Comparison of ENCODE assay signal across 13 cellular contexts in genomic region chr7:17134786-17135185, GRCh38.
A peak's percentile ranks its signal among the peaks of the same experiment; 100 is the strongest.
DNase-seq lines count a peak whose midpoint lies in the region; ATAC-seq and TF ChIP-seq lines count a peak whose summit lies in the region.
"Had no signal": no experiment of that assay in that cellular context is flagged by ENCODE, and none has a peak within 500 bp of the region (broad histone marks: within the 10 kb centered on the region; RNA-seq: fewer than 3 reads in every experiment).

No MANE protein-coding gene starts in this region.

- no peaks in the 10 kb centered on the region for H3K36me3 ChIP-seq in heart right ventricle

- no peaks in the 10 kb centered on the region for H3K9me3 ChIP-seq in heart right ventricle

- peaks cover 0 to 13% (median 0%) of the 10 kb centered on the region in 9 donors for H3K4me1 ChIP-seq in heart right ventricle

- intact Hi-C loops in activated CD4-positive, alpha-beta T cell treated with anti-CD3 and anti-CD28 coated beads for 36 hours (cut with DNase I, micrococcal nuclease), result loop anchor here in 1 of 2 experiments (5.0 kb wide), 3 partner anchors 33 to 132 kb away; no protein-coding TSS in a partner anchor
- intact Hi-C loops in activated CD8-positive, alpha-beta T cell treated with anti-CD3 and anti-CD28 coated beads for 36 hours (cut with micrococcal nuclease), result no loop called here
- intact Hi-C loops in heart right ventricle (cut with DNase I), result no loop called here

- peak; percentile 53 for ATAC-seq in activated CD4-positive, alpha-beta T cell treated with anti-CD3 and anti-CD28 coated beads for 36 hours
- ATAC-seq in HG03039 (IDR thresholded peaks at IDR 0.05; ENCODE audit: unreplicated experiment) (peak; percentile 90), heart right ventricle (no peak)
- peak; percentile 34 for ATAC-seq in activated CD8-positive, alpha-beta T cell treated with anti-CD3 and anti-CD28 coated beads for 36 hours

- H3K4me1 Mint-ChIP-seq in activated CD4-positive, alpha-beta T cell treated with anti-CD3 and anti-CD28 coated beads for 36 hours, result peaks cover 55% of the 10 kb centered on the region
- H3K4me1 Mint-ChIP-seq in activated CD8-positive, alpha-beta T cell treated with anti-CD3 and anti-CD28 coated beads for 36 hours (ENCODE audit: low read depth), result peaks cover 61% of the 10 kb centered on the region

- H3K27ac Mint-ChIP-seq in activated CD4-positive, alpha-beta T cell treated with anti-CD3 and anti-CD28 coated beads for 36 hours, result peak overlapping the region; percentile 74
- H3K27ac Mint-ChIP-seq in activated CD8-positive, alpha-beta T cell treated with anti-CD3 and anti-CD28 coated beads for 36 hours, result peak overlapping the region; percentile 51
- H3K27ac Mint-ChIP-seq: dendritic cell treated with granulocyte-macrophage colony-stimulating factor and Interleukin-4, amounts not matched to agents 40 ng/mL and 50 ng/mL, for 4 days had no signal

- peaks cover 7% of the 10 kb centered on the region for H3K9me3 Mint-ChIP-seq in activated CD4-positive, alpha-beta T cell treated with anti-CD3 and anti-CD28 coated beads for 36 hours (ENCODE audit: low read depth)
- no peaks in the 10 kb centered on the region for H3K9me3 Mint-ChIP-seq in activated CD8-positive, alpha-beta T cell treated with anti-CD3 and anti-CD28 coated beads for 36 hours
- H3K9me3 Mint-ChIP-seq: dendritic cell treated with granulocyte-macrophage colony-stimulating factor and Interleukin-4, amounts not matched to agents 40 ng/mL and 50 ng/mL, for 4 days had no signal

- H3K4me3 Mint-ChIP-seq in activated CD4-positive, alpha-beta T cell treated with anti-CD3 and anti-CD28 coated beads for 36 hours, result no peak overlapping the region
- no peak overlapping the region for H3K4me3 Mint-ChIP-seq in activated CD8-positive, alpha-beta T cell treated with anti-CD3 and anti-CD28 coated beads for 36 hours
- H3K4me3 Mint-ChIP-seq: dendritic cell treated with granulocyte-macrophage colony-stimulating factor and Interleukin-4, amounts not matched to agents 40 ng/mL and 50 ng/mL, for 4 days had no signal

- DNase-seq in activated CD4-positive, alpha-beta T cell treated with anti-CD3 and anti-CD28 coated beads for 36 hours, result peak; percentile 41
- DNase-seq in activated CD4-positive, alpha-beta T cell treated with anti-CD3 and anti-CD28 coated beads, Interleukin-2, amount 50 U/mL, for 4 hours, result no peak
- DNase-seq in GM20000 (ENCODE audit: low spot score), result peak; percentile 17
- DNase-seq in activated CD8-positive, alpha-beta T cell treated with anti-CD3 and anti-CD28 coated beads for 36 hours, result peak; percentile 31
- no peak for DNase-seq in GOT3 (lab: John Stamatoyannopoulos, UW)
- no peak for DNase-seq in heart right ventricle
- no peak for DNase-seq in T1000 (lab: John Stamatoyannopoulos, UW)
- DNase-seq: hypothalamus, IMR-90, NCI-H446, trophoblast cell had no signal

- H3K27me3 Mint-ChIP-seq in activated CD4-positive, alpha-beta T cell treated with anti-CD3 and anti-CD28 coated beads for 36 hours, result peaks cover 1% of the 10 kb centered on the region
- no peaks in the 10 kb centered on the region for H3K27me3 Mint-ChIP-seq in activated CD8-positive, alpha-beta T cell treated with anti-CD3 and anti-CD28 coated beads for 36 hours
- H3K27me3 Mint-ChIP-seq: dendritic cell treated with granulocyte-macrophage colony-stimulating factor and Interleukin-4, amounts not matched to agents 40 ng/mL and 50 ng/mL, for 4 days had no signal

- H3K36me3 Mint-ChIP-seq in activated CD4-positive, alpha-beta T cell treated with anti-CD3 and anti-CD28 coated beads for 36 hours (ENCODE audit: low read depth), result no peaks in the 10 kb centered on the region
- peaks cover 2% of the 10 kb centered on the region for H3K36me3 Mint-ChIP-seq in activated CD8-positive, alpha-beta T cell treated with anti-CD3 and anti-CD28 coated beads for 36 hours (ENCODE audit: low read depth)

- H3K4me3 ChIP-seq in heart right ventricle, result no peak overlapping the region

- CTCF ChIA-PET in activated CD4-positive, alpha-beta T cell treated with anti-CD3 and anti-CD28 coated beads for 36 hours (lab: Charles Lee), result interaction anchor here (1.0 to 1.6 kb wide), 3 partner anchors 17 to 163 kb away, joined by 3 to 4 read pairs (median 3); no protein-coding TSS in a partner anchor
- CTCF ChIA-PET in activated CD8-positive, alpha-beta T cell treated with anti-CD3 and anti-CD28 coated beads for 36 hours (lab: Charles Lee), result interaction anchor here (0.7 kb wide), 1 partner anchor 12 kb away, joined by 3 read pairs; no protein-coding TSS in a partner anchor

- 94 to 100% methylated on average over 1 of the region's 1 CpG for WGBS in heart right ventricle, 2 donors

- TF ChIP-seq CTCF in GM20000 (IDR thresholded peaks at IDR 0.05; ENCODE audit: extremely low read depth, missing control alignments), result no peak
- no peak for TF ChIP-seq CTCF in activated CD8-positive, alpha-beta T cell treated with anti-CD3 and anti-CD28 coated beads for 36 hours (IDR thresholded peaks at IDR 0.05)
- no peak for TF ChIP-seq CTCF in heart right ventricle (IDR thresholded peaks at IDR 0.05)

- H3K27me3 ChIP-seq in heart right ventricle, result no peaks in the 10 kb centered on the region

- POLR2A ChIA-PET in activated CD4-positive, alpha-beta T cell treated with anti-CD3 and anti-CD28 coated beads for 36 hours (lab: Charles Lee), result interaction anchor here (0.6 kb wide), 1 partner anchor 163 kb away, joined by 8 read pairs; no protein-coding TSS in a partner anchor
- POLR2A ChIA-PET in activated CD8-positive, alpha-beta T cell treated with anti-CD3 and anti-CD28 coated beads for 36 hours (lab: Charles Lee), result no interaction called here

- H3K27ac ChIP-seq in heart right ventricle, result no peak overlapping the region

Comparison
In these comparisons a context has a peak if more than half of its experiments do, and no peak if none do; other contexts are left out.
1. DNase-seq: peak in activated CD4-positive, alpha-beta T cell treated with anti-CD3 and anti-CD28 coated beads for 36 hours (single experiment), GM20000 (single experiment) and activated CD8-positive, alpha-beta T cell treated with anti-CD3 and anti-CD28 coated beads for 36 hours (single experiment); none in activated CD4-positive, alpha-beta T cell treated with anti-CD3 and anti-CD28 coated beads, Interleukin-2, amount 50 U/mL, for 4 hours (0 of 2), GOT3 (single experiment), heart right ventricle (0 of 2) and T1000 (single experiment).
2. ATAC-seq: peak in activated CD4-positive, alpha-beta T cell treated with anti-CD3 and anti-CD28 coated beads for 36 hours (single experiment), HG03039 (single experiment) and activated CD8-positive, alpha-beta T cell treated with anti-CD3 and anti-CD28 coated beads for 36 hours (single experiment); none in heart right ventricle (0 of 8).